ENCODE assay signal across 8 cellular contexts in the genomic region with DNA sequence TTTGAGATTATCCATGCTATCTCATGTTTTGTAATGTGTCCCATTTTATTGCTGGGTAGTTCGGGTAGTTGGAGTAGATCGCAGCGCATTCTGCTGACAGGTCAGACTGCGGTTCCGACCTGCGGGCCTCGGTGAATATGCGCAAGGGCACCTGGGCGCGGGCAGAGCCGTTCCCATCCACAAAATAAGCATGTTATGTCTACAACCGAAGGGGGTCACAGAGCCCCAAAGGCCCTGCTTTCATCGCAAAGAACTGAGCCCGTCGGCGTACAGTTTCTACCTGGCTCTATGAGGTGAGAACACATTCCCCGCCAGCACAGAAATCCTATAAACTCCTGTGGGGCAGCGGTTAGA.
DNase-seq lines count a peak whose midpoint lies in the region; ATAC-seq and TF ChIP-seq lines count a peak whose summit lies in the region.

No MANE protein-coding gene starts in this region.

- H3K79me2 ChIP-seq in mammary epithelial cell (ENCODE audit: insufficient read depth, low read length): no peaks in the 10 kb centered on the region

- peak overlapping the region; percentile 98 for H3K4me2 ChIP-seq in mammary epithelial cell (ENCODE audit: insufficient read depth, low read depth, low read length)

- H2AFZ ChIP-seq in mammary epithelial cell (ENCODE audit: low read depth, low read length): no peak overlapping the region

- POLR2A ChIA-PET in AG04449 (lab: Yijun Ruan, JAX): interaction anchor here (0.7 to 1.2 kb wide), 6 partner anchors 11 to 955 kb away, joined by 3 to 6 read pairs (median 4); no protein-coding TSS in a partner anchor

- no peaks in the 10 kb centered on the region for H4K20me1 ChIP-seq in mammary epithelial cell (ENCODE audit: insufficient read depth, low read length)

- H3K4me1 ChIP-seq in mammary epithelial cell (ENCODE audit: insufficient read depth, low read length): peaks cover 17% of the 10 kb centered on the region
- peaks cover 21% of the 10 kb centered on the region for H3K4me1 ChIP-seq in mucosa of stomach (ENCODE audit: control insufficient read depth, insufficient read depth, low read length)

- H3K4me3 ChIP-seq in AG04449 (ENCODE audit: low read depth, low read length) (peak overlapping the region; percentile 65), HFF-Myc (replicated peaks; ENCODE audit: low read depth, low read length) (peak overlapping the region; percentile 49), mammary epithelial cell (replicated peaks in 1 of 3; ENCODE audit: insufficient read depth in 1 of 3, low read depth in 2 of 3, low read length in 3 of 3) (peak overlapping the region; percentile 5 to 67 (median 57)), mucosa of stomach (ENCODE audit: low read length) (peak overlapping the region; percentile 55)

- DNase-seq in AG04449 (ENCODE audit: low read depth, low spot score) (no peak), HFF-Myc (ENCODE audit: extremely low read depth, low read depth) (no peak), mammary epithelial cell (no peak), GDM1 (lab: John Stamatoyannopoulos, UW) (no peak)

- no peak for ATAC-seq in GM18861 (IDR thresholded peaks at IDR 0.05; ENCODE audit: unreplicated experiment)
- ATAC-seq in HG02973 (IDR thresholded peaks at IDR 0.05; ENCODE audit: unreplicated experiment): no peak
- ATAC-seq in GM19395 (IDR thresholded peaks at IDR 0.05; ENCODE audit: unreplicated experiment): no peak

- peaks cover 20% of the 10 kb centered on the region for H3K27me3 ChIP-seq in mammary epithelial cell (ENCODE audit: insufficient read depth, low read length)
- peaks cover 57% of the 10 kb centered on the region for H3K27me3 ChIP-seq in mucosa of stomach (ENCODE audit: control insufficient read depth, insufficient read depth, low read length)

- intact Hi-C loops in mammary epithelial cell (cut with micrococcal nuclease): loop anchor here (2.0 kb wide), 1 partner anchor 89 kb away; a partner anchor contains a TSS

- no TSS peak for BruUV-seq in mammary epithelial cell (replicated peaks; lab: Mats Ljungman, UMichigan)

- H3K36me3 ChIP-seq in mammary epithelial cell (ENCODE audit: insufficient read depth, low read length) (no peaks in the 10 kb centered on the region), mucosa of stomach (ENCODE audit: control insufficient read depth, insufficient read depth, low read length) (no peaks in the 10 kb centered on the region)

- H3K9me3 ChIP-seq in mammary epithelial cell (replicated peaks; ENCODE audit: insufficient read depth, low read length): no peaks in the 10 kb centered on the region
- H3K9me3 ChIP-seq in mucosa of stomach (ENCODE audit: control insufficient read depth, low read length): no peaks in the 10 kb centered on the region

- CTCF ChIA-PET in AG04449 (lab: Yijun Ruan, JAX) (no interaction called here), mammary epithelial cell (lab: Charles Lee; ENCODE audit: low non-redundant PET) (no interaction called here)

- WGBS in mammary epithelial cell (ENCODE audit: low coverage, missing lambda C conversion rate): 49% methylated on average over 18 of the region's 18 CpGs

- H3K9ac ChIP-seq in mammary epithelial cell (ENCODE audit: insufficient read depth, low read length) (no peak overlapping the region), mucosa of stomach (ENCODE audit: low read length) (peak overlapping the region; percentile 63)

- H3K27ac ChIP-seq in mammary epithelial cell (ENCODE audit: insufficient read depth, low read depth, low read length): no peak overlapping the region

- dilution Hi-C loops in mammary epithelial cell (cut with HindIII; ENCODE audit: low sequenced_read_pairs): no loop called here

- no peak for TF ChIP-seq CTCF in AG04449 (IDR thresholded peaks at IDR 0.05; ENCODE audit: insufficient read depth, low read length, missing control alignments)
- no peak for TF ChIP-seq CTCF in HFF-Myc (IDR thresholded peaks at IDR 0.05; ENCODE audit: low read depth, low read length, missing control alignments)
- no peak for TF ChIP-seq CTCF in mammary epithelial cell (conservative IDR thresholded peaks at IDR 0.05 in 1 of 2, IDR thresholded peaks at IDR 0.05 in 1 of 2; ENCODE audit: extremely low read depth in 1 of 2, insufficient read depth in 1 of 2, low read depth in 1 of 2, low read length in 2 of 2)

- in situ Hi-C loops in mammary epithelial cell (cut with MboI; ENCODE audit: low sequenced_read_pairs in 2 of 2): no loop called here
